In the genomic region with DNA sequence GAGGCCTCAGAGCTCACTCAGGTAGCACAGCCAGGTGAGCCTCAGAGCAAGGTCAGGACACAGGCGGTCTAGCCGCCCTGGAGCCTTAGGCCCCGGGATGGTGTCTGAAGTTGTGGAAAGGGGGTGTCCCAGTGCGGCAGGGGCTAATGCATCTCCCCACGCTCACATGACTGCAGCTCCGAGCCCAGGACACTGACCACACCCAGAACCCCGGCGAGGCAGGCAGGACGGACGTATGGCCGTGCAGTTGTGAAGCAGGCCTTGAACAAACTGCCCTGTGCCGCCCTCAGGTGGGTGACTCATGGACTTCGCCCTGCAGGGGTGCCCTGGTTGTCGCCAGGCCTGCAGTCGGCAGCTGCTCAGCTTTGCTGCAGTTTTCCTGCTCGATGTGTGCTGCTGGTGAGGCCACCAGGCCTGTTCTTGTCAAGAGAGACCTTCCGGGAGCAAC, we compare ENCODE assay signal across 1 cellular context.
TF ChIP-seq lines count a peak whose summit lies in the region.

No MANE protein-coding gene starts in this region.

TF ChIP-seq in HepG2, 621 proteins besides CTCF, POLR2A, EP300 and RAD21 (continued from another document and continues in another):
- TF ChIP-seq, protein P1, sequence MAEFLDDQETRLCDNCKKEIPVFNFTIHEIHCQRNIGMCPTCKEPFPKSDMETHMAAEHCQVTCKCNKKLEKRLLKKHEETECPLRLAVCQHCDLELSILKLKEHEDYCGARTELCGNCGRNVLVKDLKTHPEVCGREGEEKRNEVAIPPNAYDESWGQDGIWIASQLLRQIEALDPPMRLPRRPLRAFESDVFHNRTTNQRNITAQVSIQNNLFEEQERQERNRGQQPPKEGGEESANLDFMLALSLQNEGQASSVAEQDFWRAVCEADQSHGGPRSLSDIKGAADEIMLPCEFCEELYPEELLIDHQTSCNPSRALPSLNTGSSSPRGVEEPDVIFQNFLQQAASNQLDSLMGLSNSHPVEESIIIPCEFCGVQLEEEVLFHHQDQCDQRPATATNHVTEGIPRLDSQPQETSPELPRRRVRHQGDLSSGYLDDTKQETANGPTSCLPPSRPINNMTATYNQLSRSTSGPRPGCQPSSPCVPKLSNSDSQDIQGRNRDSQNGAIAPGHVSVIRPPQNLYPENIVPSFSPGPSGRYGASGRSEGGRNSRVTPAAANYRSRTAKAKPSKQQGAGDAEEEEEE (CRISPR knock-in tag; IDR thresholded peaks at IDR 0.05; ENCODE audit: borderline replicate concordance) = no peak
- TF ChIP-seq KDM5B (CRISPR knock-in tag; IDR thresholded peaks at IDR 0.05; ENCODE audit: borderline replicate concordance) (peak; percentile 64; the same call in 1 of the 2 replicates), ZNF232 (CRISPR knock-in tag; IDR thresholded peaks at IDR 0.05; ENCODE audit: borderline replicate concordance) (no peak), TARDBP (CRISPR knock-in tag; IDR thresholded peaks at IDR 0.05) (peak; percentile 88), MAFG (CRISPR knock-in tag; IDR thresholded peaks at IDR 0.05) (no peak), HOXA9 (CRISPR knock-in tag; IDR thresholded peaks at IDR 0.05; ENCODE audit: borderline replicate concordance) (no peak), KDM1A (CRISPR knock-in tag; IDR thresholded peaks at IDR 0.05) (no peak), ZNF619 (CRISPR knock-in tag; IDR thresholded peaks at IDR 0.05) (peak; percentile 56), NCOA1 (CRISPR knock-in tag; IDR thresholded peaks at IDR 0.05) (no peak; the same call in 1 of the 2 replicates), NFE2L1 (CRISPR knock-in tag; IDR thresholded peaks at IDR 0.05; ENCODE audit: borderline replicate concordance) (no peak), ZNF629 (CRISPR knock-in tag; conservative IDR thresholded peaks at IDR 0.05) (no peak; the same call in 1 of the 2 replicates), ZBTB1 (CRISPR knock-in tag; IDR thresholded peaks at IDR 0.05; ENCODE audit: borderline replicate concordance) (no peak), ZNF775 (CRISPR knock-in tag; IDR thresholded peaks at IDR 0.05; ENCODE audit: borderline replicate concordance) (no peak), NFATC3 (CRISPR knock-in tag; IDR thresholded peaks at IDR 0.05) (no peak), TP53 (CRISPR knock-in tag; conservative IDR thresholded peaks at IDR 0.05) (no peak), RBM39 (IDR thresholded peaks at IDR 0.05; ENCODE audit: low read depth, low read length, poor library complexity, severe bottlenecking) (no peak), ZNF766 (CRISPR knock-in tag; IDR thresholded peaks at IDR 0.05; ENCODE audit: borderline replicate concordance) (no peak), ZNF333 (CRISPR knock-in tag; IDR thresholded peaks at IDR 0.05; ENCODE audit: borderline replicate concordance) (no peak), ZNF772 (CRISPR knock-in tag; IDR thresholded peaks at IDR 0.05) (peak; percentile 72; the same call in 1 of the 2 replicates), MBD4 (IDR thresholded peaks at IDR 0.05; ENCODE audit: borderline replicate concordance, low read length) (no peak), HES4 (CRISPR knock-in tag; IDR thresholded peaks at IDR 0.05; ENCODE audit: borderline replicate concordance) (no peak; the same call in 1 of the 2 replicates), ZSCAN20 (CRISPR knock-in tag; IDR thresholded peaks at IDR 0.05; ENCODE audit: borderline replicate concordance) (no peak), ZNF644 (CRISPR knock-in tag; IDR thresholded peaks at IDR 0.05; ENCODE audit: low read depth) (peak; percentile 18; the same call in 1 of the 2 replicates), ATAD3A (CRISPR knock-in tag; IDR thresholded peaks at IDR 0.05) (no peak), XBP1 (CRISPR knock-in tag; IDR thresholded peaks at IDR 0.05) (no peak), PAF1 (CRISPR knock-in tag; IDR thresholded peaks at IDR 0.05) (no peak), ZNF317 (CRISPR knock-in tag; IDR thresholded peaks at IDR 0.05) (no peak), ZNF788 (CRISPR knock-in tag; IDR thresholded peaks at IDR 0.05; ENCODE audit: borderline replicate concordance) (no peak; the same call in 1 of the 2 replicates), PAX8 (CRISPR knock-in tag; IDR thresholded peaks at IDR 0.05; ENCODE audit: borderline replicate concordance) (no peak), MEIS2 (CRISPR knock-in tag; IDR thresholded peaks at IDR 0.05) (peak; percentile 63; the same call in 1 of the 2 replicates), ZNF446 (CRISPR knock-in tag; IDR thresholded peaks at IDR 0.05) (no peak), ZNF432 (CRISPR knock-in tag; IDR thresholded peaks at IDR 0.05; ENCODE audit: borderline replicate concordance) (no peak), SIN3A (IDR thresholded peaks at IDR 0.05; ENCODE audit: borderline replicate concordance, low read depth, low read length) (no peak), ZNF713 (CRISPR knock-in tag; IDR thresholded peaks at IDR 0.05) (no peak), KAT7 (CRISPR knock-in tag; IDR thresholded peaks at IDR 0.05; ENCODE audit: borderline replicate concordance) (peak; percentile 73), GTF2F1 (IDR thresholded peaks at IDR 0.05; ENCODE audit: low read length) (no peak), EHMT2 (IDR thresholded peaks at IDR 0.05; ENCODE audit: borderline replicate concordance, low read depth, low read length) (no peak), ZMYM4 (CRISPR knock-in tag; IDR thresholded peaks at IDR 0.05) (peak; percentile 70)
- TF ChIP-seq, protein P2, sequence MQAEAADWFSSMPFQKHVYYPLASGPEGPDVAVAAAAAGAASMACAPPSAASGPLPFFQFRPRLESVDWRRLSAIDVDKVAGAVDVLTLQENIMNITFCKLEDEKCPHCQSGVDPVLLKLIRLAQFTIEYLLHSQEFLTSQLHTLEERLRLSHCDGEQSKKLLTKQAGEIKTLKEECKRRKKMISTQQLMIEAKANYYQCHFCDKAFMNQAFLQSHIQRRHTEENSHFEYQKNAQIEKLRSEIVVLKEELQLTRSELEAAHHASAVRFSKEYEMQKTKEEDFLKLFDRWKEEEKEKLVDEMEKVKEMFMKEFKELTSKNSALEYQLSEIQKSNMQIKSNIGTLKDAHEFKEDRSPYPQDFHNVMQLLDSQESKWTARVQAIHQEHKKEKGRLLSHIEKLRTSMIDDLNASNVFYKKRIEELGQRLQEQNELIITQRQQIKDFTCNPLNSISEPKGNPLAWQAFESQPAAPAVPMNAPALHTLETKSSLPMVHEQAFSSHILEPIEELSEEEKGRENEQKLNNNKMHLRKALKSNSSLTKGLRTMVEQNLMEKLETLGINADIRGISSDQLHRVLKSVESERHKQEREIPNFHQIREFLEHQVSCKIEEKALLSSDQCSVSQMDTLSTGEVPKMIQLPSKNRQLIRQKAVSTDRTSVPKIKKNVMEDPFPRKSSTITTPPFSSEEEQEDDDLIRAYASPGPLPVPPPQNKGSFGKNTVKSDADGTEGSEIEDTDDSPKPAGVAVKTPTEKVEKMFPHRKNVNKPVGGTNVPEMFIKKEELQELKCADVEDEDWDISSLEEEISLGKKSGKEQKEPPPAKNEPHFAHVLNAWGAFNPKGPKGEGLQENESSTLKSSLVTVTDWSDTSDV (CRISPR knock-in tag; IDR thresholded peaks at IDR 0.05) = no peak
- TF ChIP-seq, protein P3, sequence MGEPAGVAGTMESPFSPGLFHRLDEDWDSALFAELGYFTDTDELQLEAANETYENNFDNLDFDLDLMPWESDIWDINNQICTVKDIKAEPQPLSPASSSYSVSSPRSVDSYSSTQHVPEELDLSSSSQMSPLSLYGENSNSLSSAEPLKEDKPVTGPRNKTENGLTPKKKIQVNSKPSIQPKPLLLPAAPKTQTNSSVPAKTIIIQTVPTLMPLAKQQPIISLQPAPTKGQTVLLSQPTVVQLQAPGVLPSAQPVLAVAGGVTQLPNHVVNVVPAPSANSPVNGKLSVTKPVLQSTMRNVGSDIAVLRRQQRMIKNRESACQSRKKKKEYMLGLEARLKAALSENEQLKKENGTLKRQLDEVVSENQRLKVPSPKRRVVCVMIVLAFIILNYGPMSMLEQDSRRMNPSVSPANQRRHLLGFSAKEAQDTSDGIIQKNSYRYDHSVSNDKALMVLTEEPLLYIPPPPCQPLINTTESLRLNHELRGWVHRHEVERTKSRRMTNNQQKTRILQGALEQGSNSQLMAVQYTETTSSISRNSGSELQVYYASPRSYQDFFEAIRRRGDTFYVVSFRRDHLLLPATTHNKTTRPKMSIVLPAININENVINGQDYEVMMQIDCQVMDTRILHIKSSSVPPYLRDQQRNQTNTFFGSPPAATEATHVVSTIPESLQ (CRISPR knock-in tag; conservative IDR thresholded peaks at IDR 0.05) = no peak
- TF ChIP-seq, protein P4, sequence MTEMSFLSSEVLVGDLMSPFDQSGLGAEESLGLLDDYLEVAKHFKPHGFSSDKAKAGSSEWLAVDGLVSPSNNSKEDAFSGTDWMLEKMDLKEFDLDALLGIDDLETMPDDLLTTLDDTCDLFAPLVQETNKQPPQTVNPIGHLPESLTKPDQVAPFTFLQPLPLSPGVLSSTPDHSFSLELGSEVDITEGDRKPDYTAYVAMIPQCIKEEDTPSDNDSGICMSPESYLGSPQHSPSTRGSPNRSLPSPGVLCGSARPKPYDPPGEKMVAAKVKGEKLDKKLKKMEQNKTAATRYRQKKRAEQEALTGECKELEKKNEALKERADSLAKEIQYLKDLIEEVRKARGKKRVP (CRISPR knock-in tag; IDR thresholded peaks at IDR 0.05) = no peak
- TF ChIP-seq, protein P5, sequence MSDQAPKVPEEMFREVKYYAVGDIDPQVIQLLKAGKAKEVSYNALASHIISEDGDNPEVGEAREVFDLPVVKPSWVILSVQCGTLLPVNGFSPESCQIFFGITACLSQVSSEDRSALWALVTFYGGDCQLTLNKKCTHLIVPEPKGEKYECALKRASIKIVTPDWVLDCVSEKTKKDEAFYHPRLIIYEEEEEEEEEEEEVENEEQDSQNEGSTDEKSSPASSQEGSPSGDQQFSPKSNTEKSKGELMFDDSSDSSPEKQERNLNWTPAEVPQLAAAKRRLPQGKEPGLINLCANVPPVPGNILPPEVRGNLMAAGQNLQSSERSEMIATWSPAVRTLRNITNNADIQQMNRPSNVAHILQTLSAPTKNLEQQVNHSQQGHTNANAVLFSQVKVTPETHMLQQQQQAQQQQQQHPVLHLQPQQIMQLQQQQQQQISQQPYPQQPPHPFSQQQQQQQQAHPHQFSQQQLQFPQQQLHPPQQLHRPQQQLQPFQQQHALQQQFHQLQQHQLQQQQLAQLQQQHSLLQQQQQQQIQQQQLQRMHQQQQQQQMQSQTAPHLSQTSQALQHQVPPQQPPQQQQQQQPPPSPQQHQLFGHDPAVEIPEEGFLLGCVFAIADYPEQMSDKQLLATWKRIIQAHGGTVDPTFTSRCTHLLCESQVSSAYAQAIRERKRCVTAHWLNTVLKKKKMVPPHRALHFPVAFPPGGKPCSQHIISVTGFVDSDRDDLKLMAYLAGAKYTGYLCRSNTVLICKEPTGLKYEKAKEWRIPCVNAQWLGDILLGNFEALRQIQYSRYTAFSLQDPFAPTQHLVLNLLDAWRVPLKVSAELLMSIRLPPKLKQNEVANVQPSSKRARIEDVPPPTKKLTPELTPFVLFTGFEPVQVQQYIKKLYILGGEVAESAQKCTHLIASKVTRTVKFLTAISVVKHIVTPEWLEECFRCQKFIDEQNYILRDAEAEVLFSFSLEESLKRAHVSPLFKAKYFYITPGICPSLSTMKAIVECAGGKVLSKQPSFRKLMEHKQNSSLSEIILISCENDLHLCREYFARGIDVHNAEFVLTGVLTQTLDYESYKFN (CRISPR knock-in tag; conservative IDR thresholded peaks at IDR 0.05) = peak; percentile 75; the same call in 1 of the 2 replicates
- TF ChIP-seq, protein P6, sequence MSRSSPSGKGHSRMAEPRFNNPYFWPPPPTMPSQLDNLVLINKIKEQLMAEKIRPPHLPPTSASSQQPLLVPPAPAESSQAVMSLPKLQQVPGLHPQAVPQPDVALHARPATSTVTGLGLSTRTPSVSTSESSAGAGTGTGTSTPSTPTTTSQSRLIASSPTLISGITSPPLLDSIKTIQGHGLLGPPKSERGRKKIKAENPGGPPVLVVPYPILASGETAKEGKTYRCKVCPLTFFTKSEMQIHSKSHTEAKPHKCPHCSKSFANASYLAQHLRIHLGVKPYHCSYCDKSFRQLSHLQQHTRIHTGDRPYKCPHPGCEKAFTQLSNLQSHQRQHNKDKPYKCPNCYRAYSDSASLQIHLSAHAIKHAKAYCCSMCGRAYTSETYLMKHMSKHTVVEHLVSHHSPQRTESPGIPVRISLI (CRISPR knock-in tag; IDR thresholded peaks at IDR 0.05; ENCODE audit: borderline replicate concordance) = no peak
- TF ChIP-seq, protein P7, sequence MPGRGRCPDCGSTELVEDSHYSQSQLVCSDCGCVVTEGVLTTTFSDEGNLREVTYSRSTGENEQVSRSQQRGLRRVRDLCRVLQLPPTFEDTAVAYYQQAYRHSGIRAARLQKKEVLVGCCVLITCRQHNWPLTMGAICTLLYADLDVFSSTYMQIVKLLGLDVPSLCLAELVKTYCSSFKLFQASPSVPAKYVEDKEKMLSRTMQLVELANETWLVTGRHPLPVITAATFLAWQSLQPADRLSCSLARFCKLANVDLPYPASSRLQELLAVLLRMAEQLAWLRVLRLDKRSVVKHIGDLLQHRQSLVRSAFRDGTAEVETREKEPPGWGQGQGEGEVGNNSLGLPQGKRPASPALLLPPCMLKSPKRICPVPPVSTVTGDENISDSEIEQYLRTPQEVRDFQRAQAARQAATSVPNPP (CRISPR knock-in tag; IDR thresholded peaks at IDR 0.05) = no peak
- TF ChIP-seq, protein P8, sequence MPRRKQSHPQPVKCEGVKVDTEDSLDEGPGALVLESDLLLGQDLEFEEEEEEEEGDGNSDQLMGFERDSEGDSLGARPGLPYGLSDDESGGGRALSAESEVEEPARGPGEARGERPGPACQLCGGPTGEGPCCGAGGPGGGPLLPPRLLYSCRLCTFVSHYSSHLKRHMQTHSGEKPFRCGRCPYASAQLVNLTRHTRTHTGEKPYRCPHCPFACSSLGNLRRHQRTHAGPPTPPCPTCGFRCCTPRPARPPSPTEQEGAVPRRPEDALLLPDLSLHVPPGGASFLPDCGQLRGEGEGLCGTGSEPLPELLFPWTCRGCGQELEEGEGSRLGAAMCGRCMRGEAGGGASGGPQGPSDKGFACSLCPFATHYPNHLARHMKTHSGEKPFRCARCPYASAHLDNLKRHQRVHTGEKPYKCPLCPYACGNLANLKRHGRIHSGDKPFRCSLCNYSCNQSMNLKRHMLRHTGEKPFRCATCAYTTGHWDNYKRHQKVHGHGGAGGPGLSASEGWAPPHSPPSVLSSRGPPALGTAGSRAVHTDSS (CRISPR knock-in tag; conservative IDR thresholded peaks at IDR 0.05) = no peak
- TF ChIP-seq, protein P9, sequence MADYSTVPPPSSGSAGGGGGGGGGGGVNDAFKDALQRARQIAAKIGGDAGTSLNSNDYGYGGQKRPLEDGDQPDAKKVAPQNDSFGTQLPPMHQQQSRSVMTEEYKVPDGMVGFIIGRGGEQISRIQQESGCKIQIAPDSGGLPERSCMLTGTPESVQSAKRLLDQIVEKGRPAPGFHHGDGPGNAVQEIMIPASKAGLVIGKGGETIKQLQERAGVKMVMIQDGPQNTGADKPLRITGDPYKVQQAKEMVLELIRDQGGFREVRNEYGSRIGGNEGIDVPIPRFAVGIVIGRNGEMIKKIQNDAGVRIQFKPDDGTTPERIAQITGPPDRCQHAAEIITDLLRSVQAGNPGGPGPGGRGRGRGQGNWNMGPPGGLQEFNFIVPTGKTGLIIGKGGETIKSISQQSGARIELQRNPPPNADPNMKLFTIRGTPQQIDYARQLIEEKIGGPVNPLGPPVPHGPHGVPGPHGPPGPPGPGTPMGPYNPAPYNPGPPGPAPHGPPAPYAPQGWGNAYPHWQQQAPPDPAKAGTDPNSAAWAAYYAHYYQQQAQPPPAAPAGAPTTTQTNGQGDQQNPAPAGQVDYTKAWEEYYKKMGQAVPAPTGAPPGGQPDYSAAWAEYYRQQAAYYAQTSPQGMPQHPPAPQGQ (CRISPR knock-in tag; IDR thresholded peaks at IDR 0.05; ENCODE audit: borderline replicate concordance) = peak; percentile 55; the same call in 1 of the 2 replicates
